ENCODE assay signal across 1 cellular context in the genomic region with DNA sequence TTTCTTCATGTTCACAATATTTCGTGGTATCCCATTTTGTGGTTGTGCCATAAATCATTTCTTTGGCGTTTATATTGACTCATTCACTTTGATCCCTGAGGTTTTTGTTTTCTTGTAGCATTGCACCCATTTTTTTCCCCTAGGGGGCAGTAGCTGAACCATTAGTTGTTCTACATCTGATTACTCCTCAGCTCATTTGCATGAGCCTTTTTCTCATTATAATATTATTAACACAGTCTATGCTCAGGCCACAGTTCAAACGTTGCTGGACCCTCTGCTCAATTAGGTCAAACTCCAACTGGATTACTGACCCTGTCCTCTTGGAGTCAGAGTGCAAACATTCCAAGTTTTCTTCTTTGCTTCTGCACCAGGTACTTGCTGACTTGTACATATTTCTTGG.
TF ChIP-seq lines count a peak whose summit lies in the region.

No MANE protein-coding gene starts in this region.

TF ChIP-seq in HepG2, 621 proteins besides CTCF, POLR2A, EP300 and RAD21 (continued from another document):
- TF ChIP-seq, protein P1, sequence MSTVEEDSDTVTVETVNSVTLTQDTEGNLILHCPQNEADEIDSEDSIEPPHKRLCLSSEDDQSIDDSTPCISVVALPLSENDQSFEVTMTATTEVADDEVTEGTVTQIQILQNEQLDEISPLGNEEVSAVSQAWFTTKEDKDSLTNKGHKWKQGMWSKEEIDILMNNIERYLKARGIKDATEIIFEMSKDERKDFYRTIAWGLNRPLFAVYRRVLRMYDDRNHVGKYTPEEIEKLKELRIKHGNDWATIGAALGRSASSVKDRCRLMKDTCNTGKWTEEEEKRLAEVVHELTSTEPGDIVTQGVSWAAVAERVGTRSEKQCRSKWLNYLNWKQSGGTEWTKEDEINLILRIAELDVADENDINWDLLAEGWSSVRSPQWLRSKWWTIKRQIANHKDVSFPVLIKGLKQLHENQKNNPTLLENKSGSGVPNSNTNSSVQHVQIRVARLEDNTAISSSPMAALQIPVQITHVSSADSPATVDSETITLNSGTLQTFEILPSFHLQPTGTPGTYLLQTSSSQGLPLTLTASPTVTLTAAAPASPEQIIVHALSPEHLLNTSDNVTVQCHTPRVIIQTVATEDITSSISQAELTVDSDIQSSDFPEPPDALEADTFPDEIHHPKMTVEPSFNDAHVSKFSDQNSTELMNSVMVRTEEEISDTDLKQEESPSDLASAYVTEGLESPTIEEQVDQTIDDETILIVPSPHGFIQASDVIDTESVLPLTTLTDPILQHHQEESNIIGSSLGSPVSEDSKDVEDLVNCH (CRISPR knock-in tag; IDR thresholded peaks at IDR 0.05): no peak
- TF ChIP-seq ZNF331 (CRISPR knock-in tag; IDR thresholded peaks at IDR 0.05) (no peak), ZNF790 (CRISPR knock-in tag; IDR thresholded peaks at IDR 0.05; ENCODE audit: borderline replicate concordance) (no peak)
TF ChIP-seq in HepG2: peak in this region for 0.
